In genomic region chr9:106486685-106487084, GRCh38 we compare ENCODE assay signal across 17 cellular contexts.
DNase-seq lines count a peak whose midpoint lies in the region; FAIRE-seq and TF ChIP-seq lines count a peak whose summit lies in the region.
"Had no signal": no experiment of that assay in that cellular context is flagged by ENCODE, and none has a peak within 500 bp of the region (broad histone marks: within the 10 kb centered on the region; RNA-seq: fewer than 3 reads in every experiment).

No MANE protein-coding gene starts in this region.

- no peak overlapping the region for H3K14ac ChIP-seq in H9 (ENCODE audit: insufficient read depth, low read length)
- no peak overlapping the region for H3K14ac ChIP-seq in neuronal stem cell (ENCODE audit: low read length)

- H3K4me2 ChIP-seq in H9 (ENCODE audit: insufficient read depth, insufficient read length, low read length) (no peak overlapping the region), neuronal stem cell (ENCODE audit: insufficient read depth, low read length, poor library complexity, severe bottlenecking) (no peak overlapping the region)
- H3K4me2 ChIP-seq: BLaER1 treated with 17β-estradiol and CSF1 and Interleukin-3, amounts not matched to agents 10 nM and 100 nM had no signal

- H4K8ac ChIP-seq in H9 (replicated peaks; ENCODE audit: insufficient read length, low read depth, low read length) (no peak overlapping the region), neuronal stem cell (ENCODE audit: low read depth, low read length) (no peak overlapping the region)

- no peak for TF ChIP-seq POLR2A in esophagus muscularis mucosa (IDR thresholded peaks at IDR 0.05; ENCODE audit: low read depth)

- H4K91ac ChIP-seq in H9 (ENCODE audit: insufficient read length, low read depth, low read length), result no peak overlapping the region
- no peak overlapping the region for H4K91ac ChIP-seq in neuronal stem cell (ENCODE audit: low read depth, low read length, poor library complexity)

- H2BK15ac ChIP-seq in H9 (ENCODE audit: low read depth, low read length), result no peak overlapping the region
- H2BK15ac ChIP-seq in neuronal stem cell (ENCODE audit: low read length), result no peak overlapping the region

- H3K36me3 Mint-ChIP-seq in H9 (ENCODE audit: insufficient read depth in 1 of 3, low read depth in 3 of 3), result no peaks in the 10 kb centered on the region; a peak in 1 of 7 replicates
- H3K36me3 Mint-ChIP-seq: CD8-positive, alpha-beta T cell had no signal

- H3K27me3 ChIP-seq in H9 (ENCODE audit: insufficient read depth, low read length) (no peaks in the 10 kb centered on the region), bronchial epithelial cell (ENCODE audit: control insufficient read depth, insufficient read depth, low read length) (no peaks in the 10 kb centered on the region), esophagus muscularis mucosa (no peaks in the 10 kb centered on the region), neuronal stem cell (ENCODE audit: control insufficient read depth in 3 of 3, insufficient read depth in 3 of 3, low read depth in 1 of 3, low read length in 3 of 3) (no peaks in the 10 kb centered on the region)
- H3K27me3 ChIP-seq: BLaER1 treated with 17β-estradiol and CSF1 and Interleukin-3, amounts not matched to agents 10 nM and 100 nM had no signal

- H3K18ac ChIP-seq in H9 (ENCODE audit: insufficient read length, low read depth, low read length), result peak overlapping the region; percentile 46
- no peak overlapping the region for H3K18ac ChIP-seq in neuronal stem cell (ENCODE audit: low read length)

- H3K4me1 Mint-ChIP-seq in H9, result peaks cover 5 to 6% of the 10 kb centered on the region in 2 experiments; a peak in 3 of 4 replicates
- H3K4me1 Mint-ChIP-seq: B cell had no signal

- H2BK20ac ChIP-seq in H9 (ENCODE audit: low read depth, low read length, poor library complexity, severe bottlenecking), result no peak overlapping the region

- H3K27me3 Mint-ChIP-seq in H9 (ENCODE audit: low read depth), result no peaks in the 10 kb centered on the region
- H3K27me3 Mint-ChIP-seq: B cell had no signal

- no peak overlapping the region for H3T11ph ChIP-seq in H9 (ENCODE audit: low read length)

- H3K9ac ChIP-seq in H9 (ENCODE audit: extremely low read depth, insufficient read length, low read length) (no peak overlapping the region), neuronal stem cell (ENCODE audit: low read depth, low read length, poor library complexity) (no peak overlapping the region)
- H3K9ac ChIP-seq: BLaER1 treated with 17β-estradiol and CSF1 and Interleukin-3, amounts not matched to agents 10 nM and 100 nM had no signal

- no CpG with 5 or more reads among the region's 5 CpGs for WGBS in H9 (ENCODE audit: extremely low coverage, insufficient read length, low lambda C conversion rate)
- WGBS in esophagus muscularis mucosa, result 88% methylated on average over 4 of the region's 5 CpGs
- WGBS in neuronal stem cell (ENCODE audit: extremely low coverage in 2 of 2, insufficient read length in 2 of 2, insufficient replicate concordance in 1 of 2), 2 donors, result no CpG with 5 or more reads among the region's 5 CpGs

- H3K4me1 ChIP-seq in H9 (ENCODE audit: insufficient read depth, low read length) (no peaks in the 10 kb centered on the region), esophagus muscularis mucosa (peaks cover 0 to 6% (median 0%) of the 10 kb centered on the region in 4 donors), neuronal stem cell (ENCODE audit: control insufficient read depth in 2 of 2, insufficient read depth in 1 of 2, low read depth in 1 of 2, low read length in 2 of 2) (peaks cover 2 to 4% of the 10 kb centered on the region in 2 donors)
- H3K4me1 ChIP-seq: HAP-1 had no signal

- H2AK5ac ChIP-seq in H9 (ENCODE audit: insufficient read length, low read length) (no peak overlapping the region), neuronal stem cell (ENCODE audit: low read depth, low read length) (no peak overlapping the region)

- H2BK12ac ChIP-seq in H9 (ENCODE audit: insufficient read length, low read depth, low read length) (no peak overlapping the region), neuronal stem cell (ENCODE audit: low read length) (no peak overlapping the region)

- no peaks in the 10 kb centered on the region for H3K79me1 ChIP-seq in H9 (ENCODE audit: insufficient read depth, low read depth, low read length, poor library complexity, severe bottlenecking)
- H3K79me1 ChIP-seq in neuronal stem cell (ENCODE audit: low read depth, low read length), result no peaks in the 10 kb centered on the region

- H3K23me2 ChIP-seq in H9 (ENCODE audit: insufficient read length, low read depth, low read length, poor library complexity, severe bottlenecking), result no peaks in the 10 kb centered on the region

- no peak overlapping the region for H2BK120ac ChIP-seq in H9 (ENCODE audit: low read depth, low read length, poor library complexity, severe bottlenecking)
- no peak overlapping the region for H2BK120ac ChIP-seq in neuronal stem cell (ENCODE audit: low read depth, low read length)

- H3K36me3 ChIP-seq in bronchial epithelial cell (ENCODE audit: control insufficient read depth, insufficient read depth, low read length), result no peaks in the 10 kb centered on the region
- H3K36me3 ChIP-seq in esophagus muscularis mucosa, result no peaks in the 10 kb centered on the region
- H3K36me3 ChIP-seq in neuronal stem cell (replicated peaks in 1 of 2; ENCODE audit: control insufficient read depth in 2 of 2, insufficient read depth in 2 of 2, low read length in 2 of 2), result no peaks in the 10 kb centered on the region
- H3K36me3 ChIP-seq: BLaER1 treated with 17β-estradiol and CSF1 and Interleukin-3, amounts not matched to agents 10 nM and 100 nM; HAP-1 had no signal

- intact Hi-C loops in esophagus muscularis mucosa (cut with DNase I), result no loop called here

- FAIRE-seq in bronchial epithelial cell (lab: Jason Lieb, UNC), result no peak
- FAIRE-seq: GM12878, H1 had no signal

- no peaks in the 10 kb centered on the region for H3K9me3 ChIP-seq in H9 (ENCODE audit: control insufficient read depth, low read depth, low read length)
- H3K9me3 ChIP-seq in esophagus muscularis mucosa, result no peaks in the 10 kb centered on the region
- H3K9me3 ChIP-seq in neuronal stem cell (replicated peaks in 1 of 2; ENCODE audit: control insufficient read depth in 2 of 2, insufficient read depth in 1 of 2, low read depth in 1 of 2, low read length in 2 of 2), result peaks cover 0 to 3% of the 10 kb centered on the region in 2 donors
- H3K9me3 ChIP-seq: HAP-1 had no signal

- H3K27ac ChIP-seq in H9 (ENCODE audit: insufficient read length, low read depth, low read length) (no peak overlapping the region), esophagus muscularis mucosa (replicated peaks in 1 of 4) (no peak overlapping the region), neuronal stem cell (replicated peaks; ENCODE audit: low read length) (no peak overlapping the region)
- H3K27ac ChIP-seq: BLaER1 treated with 17β-estradiol and CSF1 and Interleukin-3, amounts not matched to agents 10 nM and 100 nM had no signal

- no peak overlapping the region for H3K4ac ChIP-seq in H9 (ENCODE audit: low read depth, low read length)
- H3K4ac ChIP-seq in neuronal stem cell (ENCODE audit: low read length), result no peak overlapping the region

- H3K56ac ChIP-seq in H9 (ENCODE audit: insufficient read length, low read depth, low read length), result no peak overlapping the region

- DNase-seq in H9 (no peak), bronchial epithelial cell (ENCODE audit: low read depth) (peak; percentile 84), esophagus muscularis mucosa (ENCODE audit: extremely low spot score) (peak; percentile 34), neuronal stem cell (ENCODE audit: low spot score) (no peak), NK-92 (lab: John Stamatoyannopoulos, UW; ENCODE audit: unreplicated experiment) (no peak), NCI-H524 (lab: John Stamatoyannopoulos, UW) (no peak), SKM-1 (lab: John Stamatoyannopoulos, UW; ENCODE audit: unreplicated experiment) (no peak)
- DNase-seq: Calu3; CD8-positive, alpha-beta T cell; DMS53; DND-41; EL had no signal

- no peaks in the 10 kb centered on the region for H4K20me1 ChIP-seq in H9 (ENCODE audit: control insufficient read depth, insufficient read depth, insufficient read length)
- H4K20me1 ChIP-seq: BLaER1 treated with 17β-estradiol and CSF1 and Interleukin-3, amounts not matched to agents 10 nM and 100 nM had no signal

- TF ChIP-seq EP300 in esophagus muscularis mucosa (IDR thresholded peaks at IDR 0.05), result no peak

- H2AFZ ChIP-seq in H9 (ENCODE audit: low read length) (no peak overlapping the region), neuronal stem cell (ENCODE audit: low read length) (peak overlapping the region; percentile 7)

- no peaks in the 10 kb centered on the region for H3K79me2 ChIP-seq in H9 (ENCODE audit: insufficient read depth, low read length)

- H3K23ac ChIP-seq in H9 (ENCODE audit: insufficient read length, low read depth, low read length) (no peak overlapping the region), neuronal stem cell (ENCODE audit: low read depth, low read length, poor library complexity) (no peak overlapping the region)

- H3K4me3 ChIP-seq in bronchial epithelial cell (ENCODE audit: low read depth, low read length) (no peak overlapping the region), esophagus muscularis mucosa (no peak overlapping the region), neuronal stem cell (ENCODE audit: low read length in 2 of 2) (no peak overlapping the region)
- H3K4me3 ChIP-seq: BLaER1 treated with 17β-estradiol and CSF1 and Interleukin-3, amounts not matched to agents 10 nM and 100 nM; GM12878; HAP-1 had no signal

- H3K4me3 Mint-ChIP-seq in H9, result no peak overlapping the region
- H3K4me3 Mint-ChIP-seq: B cell; CD8-positive, alpha-beta T cell had no signal

- H2BK5ac ChIP-seq in H9 (ENCODE audit: insufficient read length, low read length) (no peak overlapping the region), neuronal stem cell (ENCODE audit: low read length) (no peak overlapping the region)

- H3K9me3 Mint-ChIP-seq in H9, result no peaks in the 10 kb centered on the region

- no peak for TF ChIP-seq CTCF in H9 (conservative IDR thresholded peaks at IDR 0.05)
- no peak for TF ChIP-seq CTCF in bronchial epithelial cell (IDR thresholded peaks at IDR 0.05; ENCODE audit: insufficient read depth, low read length, severe bottlenecking)
- TF ChIP-seq CTCF in esophagus muscularis mucosa (IDR thresholded peaks at IDR 0.05), result no peak

- H4K5ac ChIP-seq in H9 (ENCODE audit: insufficient read length, low read depth, low read length), result no peak overlapping the region

- no peak overlapping the region for H3K27ac Mint-ChIP-seq in H9
- H3K27ac Mint-ChIP-seq: B cell; CD8-positive, alpha-beta T cell had no signal

Comparison
In these comparisons a context has a peak if more than half of its experiments do, and no peak if none do; other contexts are left out.
1. DNase-seq: peak in bronchial epithelial cell (single experiment) and esophagus muscularis mucosa (single experiment); none in H9 (single experiment), neuronal stem cell (single experiment), NK-92 (single experiment), NCI-H524 (0 of 2) and SKM-1 (single experiment).